In genomic region chr21:29342394-29342957, GRCh38 we compare ENCODE assay signal across 1 cellular context.
TF ChIP-seq lines count a peak whose summit lies in the region.

No MANE protein-coding gene starts in this region.

TF ChIP-seq in IMR-90, 13 proteins besides CTCF, POLR2A, EP300 and RAD21 (continued from another document):
- TF ChIP-seq ELK1 (IDR thresholded peaks at IDR 0.05; ENCODE audit: borderline replicate concordance, low read depth, low read length) (no peak), BHLHE40 (IDR thresholded peaks at IDR 0.05; ENCODE audit: low read depth, low read length) (no peak), RCOR1 (IDR thresholded peaks at IDR 0.05; ENCODE audit: insufficient replicate concordance, low read length) (peak; percentile 86), SMC3 (IDR thresholded peaks at IDR 0.05; ENCODE audit: low read depth, low read length) (0 out of 2 replicates have a peak, but pooled peaks have one; percentile 14), USF2 (IDR thresholded peaks at IDR 0.05; ENCODE audit: low read depth, low read length) (no peak), CEBPB (IDR thresholded peaks at IDR 0.05; ENCODE audit: low read depth, low read length) (peak; percentile 98)
